In genomic region chrX:65035451-65035779, GRCh38 we compare ENCODE assay signal across 9 cellular contexts. TPM values are rescaled to one million over a fixed set of nuclear protein-coding genes. Genes with fewer than 3 reads are reported as not detected.
A peak's percentile ranks its signal among the peaks of the same experiment; 100 is the strongest.
DNase-seq lines count a peak whose midpoint lies in the region; ATAC-seq and TF ChIP-seq lines count a peak whose summit lies in the region.
"Had no signal": no experiment of that assay in that cellular context is flagged by ENCODE, and none has a peak within 500 bp of the region (broad histone marks: within the 10 kb centered on the region; RNA-seq: fewer than 3 reads in every experiment).

No MANE protein-coding gene starts in this region.

- H3K4me3 ChIP-seq in BJ (ENCODE audit: low read depth, low read length) (peak overlapping the region; percentile 62), trophoblast cell (ENCODE audit: low read depth, low read length) (peak overlapping the region; percentile 78)
- H3K4me3 ChIP-seq: SJSA1 had no signal

- no peak overlapping the region for H4K91ac ChIP-seq in trophoblast cell (ENCODE audit: low read depth, low read length)

- H4K12ac ChIP-seq in trophoblast cell (ENCODE audit: low read depth, low read length), result peak overlapping the region; percentile 36

- H3K27me3 ChIP-seq in BJ (ENCODE audit: control insufficient read depth, insufficient read depth, low read length) (no peaks in the 10 kb centered on the region), trophoblast cell (ENCODE audit: insufficient read depth, low read length) (no peaks in the 10 kb centered on the region)
- H3K27me3 ChIP-seq: SJSA1 had no signal

- no peak overlapping the region for H2BK5ac ChIP-seq in trophoblast cell (ENCODE audit: low read depth, low read length, poor library complexity)

- H3K4me1 ChIP-seq in trophoblast cell (ENCODE audit: control insufficient read depth in 1 of 2, insufficient read depth in 2 of 2, low read length in 2 of 2), result no peaks in the 10 kb centered on the region
- H3K4me1 ChIP-seq: SJSA1 had no signal

- WGBS in trophoblast cell (ENCODE audit: extremely low coverage, insufficient coverage, insufficient read length), result no CpG with 5 or more reads among the region's 15 CpGs

- H3K9me3 ChIP-seq in trophoblast cell (ENCODE audit: insufficient read depth, low read depth, low read length), result no peaks in the 10 kb centered on the region
- H3K9me3 ChIP-seq: SJSA1 had no signal

- H3K27ac ChIP-seq in VCaP, result peak overlapping the region; percentile 61
- H3K27ac ChIP-seq in trophoblast cell (ENCODE audit: low read depth, low read length), result peak overlapping the region; percentile 60
- H3K27ac ChIP-seq: SJSA1 had no signal

- peak; percentile 41 for ATAC-seq in GM18867 (IDR thresholded peaks at IDR 0.05; ENCODE audit: unreplicated experiment)
- peak; percentile 31 for ATAC-seq in HG03108 (IDR thresholded peaks at IDR 0.05; ENCODE audit: unreplicated experiment)

- no peak overlapping the region for H3K23ac ChIP-seq in trophoblast cell (ENCODE audit: low read length)

- CTCF ChIA-PET in BJ (lab: Yijun Ruan, JAX), result interaction anchor here (0.9 to 1.4 kb wide), 4 partner anchors 10 to 60 kb away, joined by 3 to 5 read pairs (median 4); partner anchors contain the start of gene ZC4H2

- H3K4me2 ChIP-seq in trophoblast cell (ENCODE audit: low read length), result peak overlapping the region; percentile 90

- no peak overlapping the region for H2AK5ac ChIP-seq in trophoblast cell (ENCODE audit: low read length)

- H3K14ac ChIP-seq in trophoblast cell (ENCODE audit: low read length), result peak overlapping the region; percentile 19

- peak overlapping the region; percentile 49 for H2AFZ ChIP-seq in trophoblast cell (ENCODE audit: insufficient read depth, low read length, poor library complexity)

- H3K18ac ChIP-seq in trophoblast cell (ENCODE audit: low read length), result no peak overlapping the region

- peaks cover 3% of the 10 kb centered on the region for H3K79me1 ChIP-seq in trophoblast cell (ENCODE audit: low read length)

- POLR2A ChIA-PET in BJ (lab: Charles Lee), result no interaction called here

- TF ChIP-seq CTCF in BJ (IDR thresholded peaks at IDR 0.05; ENCODE audit: insufficient read depth, low read depth, low read length) (no peak), VCaP (conservative IDR thresholded peaks at IDR 0.05) (no peak)

- no peak overlapping the region for H2BK120ac ChIP-seq in trophoblast cell (ENCODE audit: insufficient read depth, low read length, poor library complexity)

- no peaks in the 10 kb centered on the region for H3K36me3 ChIP-seq in BJ (ENCODE audit: control insufficient read depth, insufficient read depth, low read length)
- no peaks in the 10 kb centered on the region for H3K36me3 ChIP-seq in trophoblast cell (ENCODE audit: control insufficient read depth in 1 of 2, insufficient read depth in 2 of 2, low read length in 2 of 2)
- H3K36me3 ChIP-seq: SJSA1 had no signal

- H3K4ac ChIP-seq in trophoblast cell (ENCODE audit: low read depth, low read length), result no peak overlapping the region

- no peak overlapping the region for H3K9ac ChIP-seq in trophoblast cell (ENCODE audit: low read length)

- no peak for DNase-seq in BJ (ENCODE audit: low read depth)
- DNase-seq in germinal center (ENCODE audit: low spot score), result peak; percentile 1
- DNase-seq in trophoblast cell, result peak in 1 of 2 donors; percentile 0
- DNase-seq in GM19238 (ENCODE audit: insufficient read length, low spot score), result no peak
- DNase-seq in activated gamma-delta T cell (lab: John Stamatoyannopoulos, UW), result no peak

- peak overlapping the region; percentile 53 for H4K8ac ChIP-seq in trophoblast cell (ENCODE audit: low read depth, low read length)

- no peaks in the 10 kb centered on the region for H3K79me2 ChIP-seq in trophoblast cell (ENCODE audit: control insufficient read depth, insufficient read depth, low read length, poor library complexity)

- no peak overlapping the region for H2BK12ac ChIP-seq in trophoblast cell (ENCODE audit: low read length)

RNA-seq across cellular contexts. Expression of gene ZC3H12B, which starts 0.8 kb away (rescaled TPM):
- polyA plus RNA-seq in BJ (2011; rRNA removed), result 0.53 and 1.2 TPM in 2 replicates
- 0.67 and 0.81 TPM in 2 replicates for polyA minus RNA-seq in BJ (2011; rRNA and poly(A)+ RNA removed)
- 0.70 and 0.71 TPM in 2 replicates for polyA plus RNA-seq in trophoblast cell (2013)

RNA-seq across cellular contexts. Expression of gene ZC4H2, which starts 59.2 kb away (rescaled TPM):
- polyA plus RNA-seq in BJ (2011; rRNA removed), result 8.2 and 12.1 TPM in 2 replicates
- polyA minus RNA-seq in BJ (2011; rRNA and poly(A)+ RNA removed), result 3.6 and 3.7 TPM in 2 replicates
- polyA plus RNA-seq in trophoblast cell (2013), result 9.2 and 10.2 TPM in 2 replicates
